Comparison of ENCODE assay signal across 7 cellular contexts in genomic region chr7:140479739-140480084, GRCh38. TPM values are rescaled to one million over a fixed set of nuclear protein-coding genes. Genes with fewer than 3 reads are reported as not detected.
A peak's percentile ranks its signal among the peaks of the same experiment; 100 is the strongest.
DNase-seq lines count a peak whose midpoint lies in the region; TF ChIP-seq lines count a peak whose summit lies in the region.

No MANE protein-coding gene starts in this region.

- POLR2A ChIA-PET in HEK293 (lab: Yijun Ruan, JAX): interaction anchor here (0.6 to 0.7 kb wide), 2 partner anchors 21 to 161 kb away, joined by 3 to 4 read pairs; partner anchors contain the start of gene DENND2A

- no peaks in the 10 kb centered on the region for H3K36me3 ChIP-seq in HEK293 (ENCODE audit: control insufficient read depth in 2 of 2, insufficient read depth in 1 of 2, low read length in 2 of 2)
- H3K36me3 ChIP-seq in iPS DF 6.9 (ENCODE audit: control insufficient read depth, insufficient read depth, low read length): no peaks in the 10 kb centered on the region
- H3K36me3 ChIP-seq in stomach: no peaks in the 10 kb centered on the region

- TF ChIP-seq CTCF in HEK293 (tag by site-specific recombination; IDR thresholded peaks at IDR 0.05): no peak
- no peak for TF ChIP-seq CTCF in WI38 (IDR thresholded peaks at IDR 0.05; ENCODE audit: low read depth, low read length)
- no peak for TF ChIP-seq CTCF in stomach (IDR thresholded peaks at IDR 0.05)

- WGBS in iPS DF 6.9 (ENCODE audit: insufficient coverage, insufficient read length): no CpG with 5 or more reads among the region's 2 CpGs
- WGBS in stomach, 5 donors: 0 to 3% (median 0%) methylated on average over 2 of the region's 2 CpGs

- CTCF ChIA-PET in HEK293 (lab: Yijun Ruan, JAX): interaction anchor here (0.5 to 1.1 kb wide), 4 partner anchors 13 to 1704 kb away, joined by 3 to 10 read pairs (median 6); no protein-coding TSS in a partner anchor

- intact Hi-C loops in stomach (cut with DNase I; ENCODE audit: low total_unique reads): no loop called here

- no peak for TF ChIP-seq EP300 in stomach (IDR thresholded peaks at IDR 0.05)

- H3K4me3 ChIP-seq in HEK293 (ENCODE audit: low read depth, low read length): peak overlapping the region; percentile 97
- H3K4me3 ChIP-seq in WI38 (ENCODE audit: low read depth, low read length): peak overlapping the region; percentile 88
- peak overlapping the region; percentile 99; the same call in 1 of the 2 replicates for H3K4me3 ChIP-seq in iPS DF 6.9 (ENCODE audit: low read length)
- H3K4me3 ChIP-seq in stomach: peak overlapping the region; percentile 83 to 99 (median 98)

- H3K4me1 ChIP-seq in HEK293 (ENCODE audit: control insufficient read depth, insufficient read depth, low read length): peaks cover 3% of the 10 kb centered on the region; the same call in 1 of the 2 replicates
- no peaks in the 10 kb centered on the region for H3K4me1 ChIP-seq in iPS DF 6.9 (ENCODE audit: control insufficient read depth, insufficient read depth, low read length)
- peaks cover 28 to 44% (median 38%) of the 10 kb centered on the region in 4 donors for H3K4me1 ChIP-seq in stomach

- H3K9me3 ChIP-seq in HEK293 (ENCODE audit: control insufficient read depth, insufficient read depth, low read depth, low read length) (no peaks in the 10 kb centered on the region), iPS DF 6.9 (ENCODE audit: control insufficient read depth, insufficient read depth, low read length) (no peaks in the 10 kb centered on the region), stomach (no peaks in the 10 kb centered on the region)

- DNase-seq in iPS DF 6.9 (ENCODE audit: low read depth, low spot score) (no peak), stomach (no peak), mucosa of gallbladder (ENCODE audit: low spot score) (no peak), NCI-H524 treated with DMSO at 0.1 percent for 48 hours (lab: John Stamatoyannopoulos, UW) (no peak)
- DNase-seq in central memory CD4-positive, alpha-beta T cell: no peak

- H3K27me3 ChIP-seq in iPS DF 6.9 (ENCODE audit: control insufficient read depth, insufficient read depth, low read length) (no peaks in the 10 kb centered on the region), stomach (no peaks in the 10 kb centered on the region)

- no peak for TF ChIP-seq POLR2A in stomach (IDR thresholded peaks at IDR 0.05)

- H3K27ac ChIP-seq in HEK293 (ENCODE audit: extremely low read depth, low read depth, low read length) (no peak overlapping the region), iPS DF 6.9 (ENCODE audit: low read length) (no peak overlapping the region), stomach (peak overlapping the region; percentile 88 to 96 (median 95))

TF ChIP-seq in HEK293, 187 proteins besides CTCF, POLR2A, EP300 and RAD21:
- no peak for TF ChIP-seq ZNF664 (tag by site-specific recombination; IDR thresholded peaks at IDR 0.05)
- no peak for TF ChIP-seq ZSCAN18 (tag by site-specific recombination; IDR thresholded peaks at IDR 0.05)
- TF ChIP-seq BCL11B (tag by site-specific recombination; IDR thresholded peaks at IDR 0.05; ENCODE audit: low read depth): no peak
- no peak for TF ChIP-seq YY1 (tag by site-specific recombination; IDR thresholded peaks at IDR 0.05)
- no peak for TF ChIP-seq GLI2 (tag by site-specific recombination; IDR thresholded peaks at IDR 0.05; ENCODE audit: borderline replicate concordance, low read depth)
- no peak for TF ChIP-seq ZNF623 (tag by site-specific recombination; IDR thresholded peaks at IDR 0.05)
- no peak for TF ChIP-seq ZNF639 (tag by site-specific recombination; IDR thresholded peaks at IDR 0.05)
- TF ChIP-seq ZNF274 (IDR thresholded peaks at IDR 0.05; ENCODE audit: low read length): no peak
- no peak for TF ChIP-seq ZNF274 (tag by site-specific recombination; IDR thresholded peaks at IDR 0.05; ENCODE audit: borderline replicate concordance)
- TF ChIP-seq REPIN1 (tag by site-specific recombination; IDR thresholded peaks at IDR 0.05; ENCODE audit: low read depth): no peak
- TF ChIP-seq, protein P1, sequence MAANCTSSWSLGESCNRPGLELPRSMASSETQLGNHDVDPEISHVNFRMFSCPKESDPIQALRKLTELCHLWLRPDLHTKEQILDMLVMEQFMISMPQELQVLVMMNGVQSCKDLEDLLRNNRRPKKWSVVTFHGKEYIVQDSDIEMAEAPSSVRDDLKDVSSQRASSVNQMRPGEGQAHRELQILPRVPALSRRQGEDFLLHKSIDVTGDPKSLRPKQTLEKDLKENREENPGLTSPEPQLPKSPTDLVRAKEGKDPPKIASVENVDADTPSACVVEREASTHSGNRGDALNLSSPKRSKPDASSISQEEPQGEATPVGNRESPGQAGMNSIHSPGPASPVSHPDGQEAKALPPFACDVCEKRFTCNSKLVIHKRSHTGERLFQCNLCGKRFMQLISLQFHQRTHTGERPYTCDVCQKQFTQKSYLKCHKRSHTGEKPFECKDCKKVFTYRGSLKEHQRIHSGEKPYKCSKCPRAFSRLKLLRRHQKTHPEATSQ (tag by site-specific recombination; IDR thresholded peaks at IDR 0.05): no peak
- TF ChIP-seq ZNF184 (tag by site-specific recombination; IDR thresholded peaks at IDR 0.05): no peak
- TF ChIP-seq PRDM1 (tag by site-specific recombination; IDR thresholded peaks at IDR 0.05): no peak
- TF ChIP-seq ZNF398 (tag by site-specific recombination; IDR thresholded peaks at IDR 0.05): no peak
- no peak for TF ChIP-seq SCRT1 (tag by site-specific recombination; IDR thresholded peaks at IDR 0.05; ENCODE audit: borderline replicate concordance)
- no peak for TF ChIP-seq ZNF521 (tag by site-specific recombination; IDR thresholded peaks at IDR 0.05)
- TF ChIP-seq SP7 (tag by site-specific recombination; IDR thresholded peaks at IDR 0.05): no peak
- TF ChIP-seq ZNF658 (tag by site-specific recombination; IDR thresholded peaks at IDR 0.05): no peak
- no peak for TF ChIP-seq GLIS2 (tag by site-specific recombination; IDR thresholded peaks at IDR 0.05)
- no peak for TF ChIP-seq ZNF785 (tag by site-specific recombination; IDR thresholded peaks at IDR 0.05)

RNA-seq across cellular contexts. Expression of gene MKRN1, which starts 0.4 kb away (rescaled TPM):
- 100 to 1,000 TPM in 1 of 5 donors, 10 to 100 TPM in 4; 21.0 to 102 (median 73.9) TPM for total RNA-seq in stomach
- 10 to 100 TPM; 35.2 to 57.4 (median 42.1) TPM for polyA plus RNA-seq in stomach
- 118 TPM for total RNA-seq in mucosa of gallbladder

Comparison
In these comparisons a context has a peak if more than half of its experiments do, and no peak if none do; other contexts are left out.
1. H3K27ac ChIP-seq: peak in stomach (5 of 5); none in HEK293 (single experiment) and iPS DF 6.9 (single experiment).
2. Peak in every context shown above with its lines, with median percentiles within 50 percentile points of each other: H3K4me3 ChIP-seq.